17 cellular contexts compared by ENCODE assay signal in the genomic region with DNA sequence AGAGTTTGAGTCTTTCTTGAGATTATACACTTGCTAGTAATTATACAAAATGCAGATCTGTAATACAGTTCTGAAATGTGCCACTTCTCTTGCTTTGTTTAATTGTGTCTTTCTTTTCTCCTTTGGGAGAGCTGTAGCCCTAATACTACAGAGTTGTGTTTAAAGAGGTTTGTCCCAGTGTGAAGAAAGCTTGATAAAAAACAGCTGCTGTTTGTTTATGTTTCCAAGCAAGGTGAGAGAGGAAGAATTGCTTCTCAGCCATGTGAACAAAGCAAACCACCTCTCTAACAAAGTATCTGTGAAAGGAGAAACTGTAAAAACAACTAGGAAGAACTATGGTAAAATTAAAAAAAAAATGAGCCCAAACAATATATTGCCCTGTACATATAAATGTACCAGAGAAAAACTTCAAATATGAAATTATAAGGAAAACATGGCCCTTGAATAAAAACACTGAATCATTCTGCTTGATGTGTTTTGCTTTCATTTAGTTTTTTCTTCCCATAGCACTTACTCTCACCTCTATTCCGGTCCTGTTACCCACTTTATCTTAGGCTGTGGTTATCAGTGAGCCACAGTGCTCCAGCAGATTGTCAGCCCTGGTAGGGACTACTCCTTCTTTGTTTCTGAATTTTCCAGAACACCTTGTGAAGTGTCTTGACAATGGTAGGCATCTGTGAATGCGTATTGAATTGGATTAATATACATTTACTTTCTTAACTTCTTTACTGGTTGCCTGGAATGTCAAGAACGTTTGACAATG.
"Had no signal": no experiment of that assay in that cellular context is flagged by ENCODE, and none has a peak within 500 bp of the region (broad histone marks: within the 10 kb centered on the region; RNA-seq: fewer than 3 reads in every experiment).

No MANE protein-coding gene starts in this region.

- H3K9me3 ChIP-seq: thoracic aorta, upper lobe of left lung had no signal

- H3K4me2 ChIP-seq: neural progenitor cell had no signal

- H3K36me3 ChIP-seq: heart right ventricle, neural progenitor cell, thoracic aorta, upper lobe of left lung had no signal

- H3K9ac ChIP-seq: neural progenitor cell had no signal

- H3K27me3 ChIP-seq: heart right ventricle, neural progenitor cell, upper lobe of left lung had no signal

- H3K27ac ChIP-seq: coronary artery, neural progenitor cell, thoracic aorta, upper lobe of left lung, VCaP had no signal

- H2AFZ ChIP-seq: neural progenitor cell had no signal

- DNase-seq: activated CD4-positive, alpha-beta T cell treated with anti-CD3 and anti-CD28 coated beads, Interleukin-2, amount 50 U/mL, for 1 hour; activated CD4-positive, CD25-positive, alpha-beta regulatory T cell treated with anti-CD3 and anti-CD28 coated beads, Interleukin-2, amount 50 U/mL, for 72 hours; activated CD8-positive, alpha-beta T cell treated with anti-CD3 and anti-CD28 coated beads, Interleukin-2, amount 10 ng/mL, durations not matched to agents 7 days and 5 days; activated naive CD4-positive, alpha-beta T cell treated with Interleukin-2 at 50 U/mL for 16 hours; activated naive CD8-positive, alpha-beta T cell treated with anti-CD3 and anti-CD28 coated beads for 36 hours; activated T-cell treated with anti-CD3 and anti-CD28 coated beads, Interleukin-2, amount 50 U/mL, for 1 hour; cerebellar nuclear complex; heart right ventricle; left colon; naive thymus-derived CD8-positive, alpha-beta T cell; stimulated activated CD4-positive, alpha-beta T cell treated with anti-CD3 and anti-CD28 coated beads, Interleukin-4, amount 100 ng/mL, for 24 hours; stimulated activated naive CD4-positive, alpha-beta T cell treated with Interleukin-2 at 50 U/mL for 16 hours; upper lobe of left lung had no signal

- H3K4me3 ChIP-seq: coronary artery, heart right ventricle, neural progenitor cell, thoracic aorta, upper lobe of left lung had no signal

- ATAC-seq: activated CD8-positive, alpha-beta T cell treated with anti-CD3 and anti-CD28 coated beads, Interleukin-2, amount 10 ng/mL, durations not matched to agents 7 days and 5 days; left colon; naive thymus-derived CD8-positive, alpha-beta T cell had no signal

- H3K4me1 ChIP-seq: upper lobe of left lung had no signal
